8 cellular contexts compared by ENCODE assay signal in the genomic region with DNA sequence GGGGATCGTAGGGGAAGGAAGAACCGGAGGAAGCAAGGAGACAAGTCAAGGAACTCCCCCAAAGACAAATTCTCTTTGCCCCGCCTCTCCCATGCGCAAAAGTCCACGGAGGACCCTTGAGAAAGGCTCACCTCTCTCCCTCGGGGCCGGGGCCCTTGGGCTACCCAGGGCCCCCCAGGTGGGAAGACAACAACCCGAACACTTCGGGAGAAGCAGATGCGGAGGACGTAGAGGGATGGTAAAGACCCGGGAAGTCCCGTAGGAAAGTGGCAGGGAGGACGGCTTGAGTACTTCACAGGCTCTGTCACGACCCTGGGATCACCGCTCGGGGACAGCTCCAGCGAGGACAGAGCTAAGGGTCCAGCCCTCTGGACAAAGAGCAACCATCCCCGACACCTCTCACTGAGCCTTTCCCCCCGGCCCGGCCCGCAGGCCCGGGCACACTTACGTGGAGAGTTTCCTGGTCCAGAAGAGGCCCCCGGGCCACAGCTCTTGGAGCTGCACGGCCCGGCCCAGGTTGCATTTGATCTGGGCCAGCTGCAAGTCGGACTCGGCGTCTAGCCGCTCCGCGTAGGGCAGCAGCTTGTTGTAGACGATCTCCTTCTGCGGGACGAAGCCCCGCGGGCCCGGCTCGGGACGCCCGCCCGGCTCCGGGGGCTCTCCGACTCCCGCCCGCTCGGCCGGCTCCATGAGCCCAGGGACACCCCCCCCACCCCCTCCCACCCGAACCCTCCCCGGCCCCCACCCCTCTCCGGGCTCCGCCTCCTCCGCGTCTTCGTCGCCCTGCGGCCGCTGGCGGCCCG. TPM values are rescaled to one million over a fixed set of nuclear protein-coding genes. Genes with fewer than 3 reads are reported as not detected.
A peak's percentile ranks its signal among the peaks of the same experiment; 100 is the strongest.
DNase-seq lines count a peak whose midpoint lies in the region; ATAC-seq and TF ChIP-seq lines count a peak whose summit lies in the region.

No MANE protein-coding gene starts in this region.

- intact Hi-C loops in ascending aorta (cut with DNase I): loop anchor here (1.0 to 5.0 kb wide), 3 partner anchors 147 to 1081 kb away; partner anchors contain the start of genes ACYP2, EML6 and RTN4

- DNase-seq in COLO668 (lab: John Stamatoyannopoulos, UW; ENCODE audit: unreplicated experiment): peak; percentile 71
- no peak for DNase-seq in RWPE2 (ENCODE audit: low spot score)
- DNase-seq in ascending aorta (ENCODE audit: low spot score in 2 of 2): peak in 1 of 2 donors; percentile 69
- peak; percentile 50 to 85 for DNase-seq in hippocampal formation (lab: John Stamatoyannopoulos, UW)
- no peak for DNase-seq in NCI-H187 (lab: John Stamatoyannopoulos, UW)

- H3K9ac ChIP-seq in rectal smooth muscle tissue (ENCODE audit: low read length): peak overlapping the region; percentile 85

- H3K4me1 ChIP-seq in RWPE2 (ENCODE audit: insufficient read depth, poor library complexity, severe bottlenecking) (peaks cover 7% of the 10 kb centered on the region), ascending aorta (peaks cover 3 to 15% of the 10 kb centered on the region in 2 donors), rectal smooth muscle tissue (ENCODE audit: control insufficient read depth, insufficient read depth, low read length) (peaks cover 7% of the 10 kb centered on the region)

- peak overlapping the region; percentile 85 for H3K4me3 ChIP-seq in RWPE2 (ENCODE audit: severe bottlenecking)
- peak overlapping the region; percentile 90 to 92 for H3K4me3 ChIP-seq in ascending aorta
- peak overlapping the region; percentile 94 for H3K4me3 ChIP-seq in rectal smooth muscle tissue (ENCODE audit: low read length)

- peaks cover 3% of the 10 kb centered on the region; the same call in 1 of the 2 replicates for H3K36me3 ChIP-seq in RWPE2 (ENCODE audit: low read depth)
- H3K36me3 ChIP-seq in ascending aorta: peaks cover 7 to 11% of the 10 kb centered on the region in 2 donors
- H3K36me3 ChIP-seq in rectal smooth muscle tissue (ENCODE audit: control insufficient read depth, insufficient read depth, low read length): peaks cover 3% of the 10 kb centered on the region

- TF ChIP-seq CTCF in RWPE2 (IDR thresholded peaks at IDR 0.05; ENCODE audit: poor library complexity, severe bottlenecking) (no peak), ascending aorta (IDR thresholded peaks at IDR 0.05) (no peak)

- no peaks in the 10 kb centered on the region for H3K27me3 ChIP-seq in RWPE2 (ENCODE audit: insufficient read depth, poor library complexity, severe bottlenecking)
- no peaks in the 10 kb centered on the region for H3K27me3 ChIP-seq in ascending aorta
- H3K27me3 ChIP-seq in rectal smooth muscle tissue (ENCODE audit: control insufficient read depth, insufficient read depth, low read length): no peaks in the 10 kb centered on the region

- peak overlapping the region; percentile 77 for H3K27ac ChIP-seq in RWPE2 (ENCODE audit: poor library complexity, severe bottlenecking)
- peak overlapping the region; percentile 96 to 97 for H3K27ac ChIP-seq in ascending aorta
- peak overlapping the region; percentile 97 for H3K27ac ChIP-seq in rectal smooth muscle tissue (ENCODE audit: low read depth, low read length)

- ATAC-seq in GM19351 (IDR thresholded peaks at IDR 0.05; ENCODE audit: unreplicated experiment) (peak; percentile 31), HG03354 (IDR thresholded peaks at IDR 0.05; ENCODE audit: poor library complexity, severe bottlenecking, unreplicated experiment) (peak; percentile 33), RWPE2 (ENCODE audit: low read depth) (peak; percentile 44)

- no peaks in the 10 kb centered on the region for H3K9me3 ChIP-seq in RWPE2 (ENCODE audit: severe bottlenecking)
- no peaks in the 10 kb centered on the region for H3K9me3 ChIP-seq in ascending aorta

RNA-seq across cellular contexts. Expression of gene PSME4, which starts 0.5 kb away (rescaled TPM):
- total RNA-seq in ascending aorta: 14.9 TPM

Comparison
In these comparisons a context has a peak if more than half of its experiments do, and no peak if none do; other contexts are left out.
1. DNase-seq: peak in COLO668 (single experiment) and hippocampal formation (2 of 2); none in RWPE2 (single experiment) and NCI-H187 (0 of 2).
2. Peak in every context shown above with its lines, with median percentiles within 50 percentile points of each other: ATAC-seq, H3K27ac ChIP-seq and H3K4me3 ChIP-seq.